1 cellular context compared by ENCODE assay signal in the genomic region with DNA sequence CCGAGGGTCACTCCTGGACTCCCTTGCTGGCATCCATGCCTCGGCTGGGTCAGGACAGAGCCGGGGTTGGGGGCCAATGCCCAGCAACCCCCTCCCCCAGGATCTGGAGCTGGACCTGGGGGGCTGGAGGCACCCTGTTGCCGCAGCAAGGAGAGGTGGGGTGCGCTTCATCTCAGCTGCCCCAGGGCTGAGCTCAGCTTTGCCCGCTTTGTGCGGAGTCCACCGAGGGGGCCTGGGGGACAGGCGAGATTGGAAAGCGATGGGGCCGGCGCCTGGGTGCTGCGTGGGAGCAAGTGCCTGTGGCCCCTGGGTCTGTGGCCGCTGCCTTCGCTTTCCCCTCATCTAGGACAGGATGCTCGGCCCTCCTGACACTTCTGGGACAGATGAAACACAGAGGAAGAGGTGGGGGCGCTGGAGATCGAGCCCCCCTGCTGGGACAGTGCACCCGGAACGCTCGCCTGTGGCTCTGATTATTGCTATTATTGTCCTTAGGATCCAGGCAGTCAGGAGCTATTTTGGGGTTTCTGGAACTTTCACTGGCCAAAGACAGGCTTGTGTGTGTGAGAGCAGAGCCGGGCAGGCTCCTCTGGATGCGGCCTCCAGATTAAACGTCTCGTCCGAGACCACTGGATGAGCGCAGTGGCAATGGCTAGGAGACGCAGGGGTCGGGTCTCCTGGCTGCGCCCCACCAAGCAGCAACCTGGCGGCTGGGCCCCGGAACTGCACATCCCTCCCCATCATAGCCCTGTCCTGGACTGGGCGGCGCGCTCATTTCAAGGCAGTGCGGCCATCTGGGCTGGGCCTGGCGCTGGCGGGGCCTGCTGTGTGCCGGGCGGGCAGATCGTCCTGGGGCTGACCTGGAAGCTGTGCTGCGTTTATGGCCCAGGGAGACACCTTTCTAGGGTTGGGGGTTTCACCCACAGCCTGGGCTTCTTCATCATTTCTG.
TF ChIP-seq lines count a peak whose summit lies in the region.

No MANE protein-coding gene starts in this region.

TF ChIP-seq in WTC11, 78 proteins besides CTCF, POLR2A, EP300 and RAD21:
- TF ChIP-seq GRHL2 (CRISPR knock-in tag; IDR thresholded peaks at IDR 0.05; ENCODE audit: insufficient replicate concordance, severe bottlenecking) (no peak), FOXK1 (CRISPR knock-in tag; IDR thresholded peaks at IDR 0.05) (no peak), HMGA2 (CRISPR knock-in tag; IDR thresholded peaks at IDR 0.05) (no peak)
